25 cellular contexts compared by ENCODE assay signal in the genomic region with DNA sequence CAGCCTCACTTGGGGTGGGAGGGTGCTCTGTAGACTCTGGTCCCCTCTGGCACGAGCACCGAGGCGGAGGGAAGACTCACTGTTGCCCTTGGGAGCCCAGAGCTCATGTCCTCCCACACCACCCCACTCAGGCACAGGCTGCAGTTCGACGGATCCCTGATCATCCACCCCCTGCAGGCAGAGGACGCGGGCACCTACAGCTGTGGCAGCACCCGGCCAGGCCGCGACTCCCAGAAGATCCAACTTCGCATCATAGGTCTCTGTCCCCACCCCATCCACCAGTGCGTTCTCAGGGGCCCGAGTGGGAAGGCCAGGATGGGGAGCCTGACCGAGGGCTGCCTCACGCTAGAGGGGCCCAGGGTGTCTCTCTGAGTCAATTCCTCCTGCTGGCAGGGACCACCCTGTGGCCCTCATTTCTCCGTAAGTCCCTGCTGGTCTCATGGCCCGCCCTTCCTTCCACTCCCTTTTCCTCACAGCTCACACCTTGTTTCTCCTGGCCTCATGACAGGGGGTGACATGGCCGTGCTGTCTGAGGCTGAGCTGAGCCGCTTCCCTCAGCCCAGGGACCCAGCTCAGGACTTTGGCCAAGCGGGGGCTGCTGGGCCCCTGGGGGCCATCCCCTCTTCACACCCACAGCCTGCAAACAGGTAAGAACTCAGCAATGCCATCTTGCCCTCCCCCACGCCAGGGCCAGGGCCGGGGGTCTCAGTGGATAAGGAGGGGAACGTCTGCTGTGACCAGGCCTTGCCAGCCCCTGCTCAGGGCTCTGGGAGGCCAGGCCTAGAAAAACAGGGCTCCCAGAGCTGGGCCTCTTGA.
"Had no signal": no experiment of that assay in that cellular context is flagged by ENCODE, and none has a peak within 500 bp of the region (broad histone marks: within the 10 kb centered on the region; RNA-seq: fewer than 3 reads in every experiment).

No MANE protein-coding gene starts in this region.

- H3K9me3 ChIP-seq: adrenal gland, esophagus muscularis mucosa, gastroesophageal sphincter, heart left ventricle, left ventricle myocardium inferior, ovary, thyroid gland had no signal

- H3K4me1 Mint-ChIP-seq: activated CD4-positive, alpha-beta T cell treated with anti-CD3 and anti-CD28 coated beads, Interleukin-2, amount 10 ng/mL, durations not matched to agents 7 days and 5 days had no signal

- H3K27me3 Mint-ChIP-seq: dendritic cell treated with granulocyte-macrophage colony-stimulating factor and Interleukin-4, amounts not matched to agents 40 ng/mL and 50 ng/mL, for 4 days had no signal

- H3K4me3 Mint-ChIP-seq: activated CD4-positive, alpha-beta T cell treated with anti-CD3 and anti-CD28 coated beads, Interleukin-2, amount 10 ng/mL, durations not matched to agents 7 days and 5 days; activated naive CD4-positive, alpha-beta T cell treated with anti-CD3 and anti-CD28 coated beads, Interleukin-2, amount 50 U/mL, for 24 hours; dendritic cell treated with granulocyte-macrophage colony-stimulating factor and Interleukin-4, amounts not matched to agents 40 ng/mL and 50 ng/mL, for 4 days; naive B cell had no signal

- ATAC-seq: activated CD4-positive, CD25-positive, alpha-beta regulatory T cell treated with anti-CD3 and anti-CD28 coated beads, Interleukin-2, amount 50 U/mL, for 24 hours; gastroesophageal sphincter; heart left ventricle; sciatic nerve had no signal

- H3K27ac Mint-ChIP-seq: activated CD4-positive, alpha-beta T cell treated with anti-CD3 and anti-CD28 coated beads, Interleukin-2, amount 10 ng/mL, durations not matched to agents 7 days and 5 days; activated naive CD4-positive, alpha-beta T cell treated with anti-CD3 and anti-CD28 coated beads, Interleukin-2, amount 50 U/mL, for 24 hours; dendritic cell treated with granulocyte-macrophage colony-stimulating factor and Interleukin-4, amounts not matched to agents 40 ng/mL and 50 ng/mL, for 4 days had no signal

- H3K9me3 Mint-ChIP-seq: activated CD4-positive, alpha-beta T cell treated with anti-CD3 and anti-CD28 coated beads, Interleukin-2, amount 10 ng/mL, durations not matched to agents 7 days and 5 days; activated naive CD4-positive, alpha-beta T cell treated with anti-CD3 and anti-CD28 coated beads, Interleukin-2, amount 50 U/mL, for 24 hours; dendritic cell treated with granulocyte-macrophage colony-stimulating factor and Interleukin-4, amounts not matched to agents 40 ng/mL and 50 ng/mL, for 4 days; naive B cell had no signal

- H3K36me3 ChIP-seq: adrenal gland, left ventricle myocardium inferior, ovary had no signal

- FAIRE-seq: bronchial epithelial cell, endothelial cell of umbilical vein, kidney had no signal

- H3K4me3 ChIP-seq: adrenal gland, esophagus muscularis mucosa, gastroesophageal sphincter, heart left ventricle, left ventricle myocardium inferior, ovary, smooth muscle cell, thyroid gland had no signal

- DNase-seq: activated CD4-positive, alpha-beta T cell treated with anti-CD3 and anti-CD28 coated beads, Interleukin-2, amount 10 ng/mL, durations not matched to agents 7 days and 5 days; activated CD8-positive, alpha-beta memory T cell treated with anti-CD3 and anti-CD28 coated beads, Interleukin-2, amount 50 U/mL, for 4 hours; activated effector memory CD4-positive, alpha-beta T cell treated with anti-CD3 and anti-CD28 coated beads, Interleukin-2, amount 50 U/mL, for 16 hours; activated T-cell treated with anti-CD3 and anti-CD28 coated beads, Interleukin-2, amount 50 U/mL, for 48 hours; effector CD8-positive, alpha-beta T cell; kidney; left ventricle myocardium inferior; naive B cell; ovary; stimulated activated CD4-positive, alpha-beta T cell treated with anti-CD3 and anti-CD28 coated beads, Interleukin-4, amount 100 ng/mL, for 4 hours; stimulated activated naive CD4-positive, alpha-beta T cell treated with Interleukin-2 at 50 U/mL for 16 hours; T-helper 1 cell; T-helper 9 cell; thyroid gland had no signal
